Comparison of ENCODE assay signal across 8 cellular contexts in the genomic region with DNA sequence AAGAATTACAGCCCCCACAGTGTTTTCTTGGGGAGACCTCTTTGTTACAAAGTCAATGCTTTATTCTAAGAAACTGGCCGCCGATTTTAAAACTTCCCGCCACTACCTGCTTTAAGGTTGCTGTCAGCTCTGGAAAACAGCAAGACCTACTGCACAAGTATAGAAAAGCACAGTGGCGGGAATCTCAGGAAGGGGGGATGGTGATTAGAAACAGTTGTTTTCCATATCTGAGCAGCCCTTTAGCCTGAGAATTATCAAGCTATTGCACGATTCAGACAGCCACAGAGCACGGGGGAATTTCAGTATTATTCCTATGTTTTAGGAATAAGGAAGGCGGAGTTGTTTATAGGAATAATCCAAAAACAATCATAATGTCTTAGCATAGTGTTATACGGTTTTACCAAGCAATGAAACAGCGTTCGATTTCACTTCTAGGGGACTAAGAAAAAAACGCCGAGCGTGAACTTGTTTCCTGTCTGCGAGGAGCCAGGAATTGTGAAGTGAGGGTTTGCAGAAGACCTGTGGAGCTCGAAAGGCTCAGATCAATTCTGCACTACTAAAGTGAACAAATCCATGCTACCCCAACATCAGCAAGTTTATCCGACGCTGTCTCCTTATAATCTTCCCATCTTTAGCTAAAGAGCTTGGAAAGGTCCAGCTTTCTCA.
DNase-seq lines count a peak whose midpoint lies in the region; ATAC-seq and TF ChIP-seq lines count a peak whose summit lies in the region.

No MANE protein-coding gene starts in this region.

- H3K36me3 Mint-ChIP-seq in activated T-cell treated with anti-CD3 and anti-CD28 coated beads, Interleukin-2, amount 50 U/mL, for 4 hours (ENCODE audit: insufficient read depth) = no peaks in the 10 kb centered on the region
- no peaks in the 10 kb centered on the region for H3K36me3 Mint-ChIP-seq in endodermal cell (ENCODE audit: low read depth)

- no peaks in the 10 kb centered on the region for H3K4me1 Mint-ChIP-seq in activated T-cell treated with anti-CD3 and anti-CD28 coated beads, Interleukin-2, amount 50 U/mL, for 4 hours (ENCODE audit: low read depth)
- no peaks in the 10 kb centered on the region for H3K4me1 Mint-ChIP-seq in endodermal cell

- peak overlapping the region; percentile 92 for H3K4me3 Mint-ChIP-seq in activated T-cell treated with anti-CD3 and anti-CD28 coated beads, Interleukin-2, amount 50 U/mL, for 4 hours
- peak overlapping the region; percentile 74 for H3K4me3 Mint-ChIP-seq in endodermal cell

- TF ChIP-seq CTCF in endodermal cell (conservative IDR thresholded peaks at IDR 0.05) = no peak
- TF ChIP-seq CTCF in neural cell (IDR thresholded peaks at IDR 0.05; ENCODE audit: poor library complexity, severe bottlenecking) = no peak
- no peak for TF ChIP-seq CTCF in GM10248 (IDR thresholded peaks at IDR 0.05; ENCODE audit: control extremely low read depth, extremely low read depth, low read depth, missing control alignments)

- no peak overlapping the region for H2AFZ ChIP-seq in neural cell (ENCODE audit: low read depth, low read length)

- no peak overlapping the region for H3K27ac Mint-ChIP-seq in endodermal cell

- no peaks in the 10 kb centered on the region for H3F3A ChIP-seq in neural cell (ENCODE audit: insufficient read depth, low read length, poor library complexity, severe bottlenecking)

- DNase-seq in activated T-cell treated with anti-CD3 and anti-CD28 coated beads, Interleukin-2, amount 50 U/mL, for 4 hours = no peak
- no peak for DNase-seq in activated T-cell treated with anti-CD3 and anti-CD28 coated beads for 4 hours
- no peak for DNase-seq in NT2/D1 (ENCODE audit: low read depth, low spot score)
- DNase-seq in endodermal cell = no peak
- DNase-seq in GM10248 (ENCODE audit: extremely low spot score) = no peak
- no peak for DNase-seq in medulla oblongata (ENCODE audit: extremely low spot score)

- no peaks in the 10 kb centered on the region for H3K79me2 ChIP-seq in neural cell (replicated peaks; ENCODE audit: insufficient read depth, low read length)

- H3K27me3 Mint-ChIP-seq in activated T-cell treated with anti-CD3 and anti-CD28 coated beads, Interleukin-2, amount 50 U/mL, for 4 hours (ENCODE audit: low read depth) = no peaks in the 10 kb centered on the region
- peaks cover 25% of the 10 kb centered on the region for H3K27me3 Mint-ChIP-seq in endodermal cell (ENCODE audit: insufficient read depth)

- TF ChIP-seq RAD21 in neural cell (conservative IDR thresholded peaks at IDR 0.05) = no peak

- no peaks in the 10 kb centered on the region for H4K20me1 ChIP-seq in neural cell (ENCODE audit: insufficient read depth)

- H3K4me2 ChIP-seq in neural cell (ENCODE audit: low read length) = peak overlapping the region; percentile 51

- POLR2A ChIA-PET in GM10248 (lab: Yijun Ruan, JAX) = no interaction called here

- peak; percentile 7 to 13 for ATAC-seq in activated T-cell treated with anti-CD3 and anti-CD28 coated beads, Interleukin-2, amount 50 U/mL, for 4 hours
- ATAC-seq in HG02759 (IDR thresholded peaks at IDR 0.05; ENCODE audit: unreplicated experiment) = peak; percentile 38

- H3K27me3 ChIP-seq in NT2/D1 (ENCODE audit: insufficient read depth, insufficient read length) = peaks cover 4% of the 10 kb centered on the region
- peaks cover 21% of the 10 kb centered on the region for H3K27me3 ChIP-seq in endodermal cell (ENCODE audit: control insufficient read depth, insufficient read depth, low read length, poor library complexity, severe bottlenecking)
- H3K27me3 ChIP-seq in neural cell (ENCODE audit: insufficient read depth, low read depth, low read length) = no peaks in the 10 kb centered on the region

- no peak for TF ChIP-seq EP300 in neural cell (conservative IDR thresholded peaks at IDR 0.05; ENCODE audit: poor library complexity, severe bottlenecking)

- no peaks in the 10 kb centered on the region for H3K9me2 ChIP-seq in neural cell (ENCODE audit: insufficient read depth, low read length)

- CTCF ChIA-PET in GM10248 (lab: Yijun Ruan, JAX) = interaction anchor here (0.7 to 2.0 kb wide), 9 partner anchors 11 to 244 kb away, joined by 3 to 7 read pairs (median 3); a partner anchor contains a TSS

- no peaks in the 10 kb centered on the region for H3K9me3 ChIP-seq in NT2/D1 (ENCODE audit: insufficient read depth, low read length)
- H3K9me3 ChIP-seq in endodermal cell (ENCODE audit: control insufficient read depth, low read length) = no peaks in the 10 kb centered on the region
- no peaks in the 10 kb centered on the region for H3K9me3 ChIP-seq in neural cell (ENCODE audit: low read length)

- H3K27ac ChIP-seq in endodermal cell (ENCODE audit: low read depth, low read length) (peak overlapping the region; percentile 7), neural cell (ENCODE audit: low read length) (no peak overlapping the region)

- no peaks in the 10 kb centered on the region for H3K9me3 Mint-ChIP-seq in activated T-cell treated with anti-CD3 and anti-CD28 coated beads, Interleukin-2, amount 50 U/mL, for 4 hours
- H3K9me3 Mint-ChIP-seq in endodermal cell = peaks cover 16% of the 10 kb centered on the region

- 3% methylated on average over 13 of the region's 17 CpGs; no CpG with 5 or more reads in 1 of the 2 experiments for WGBS in endodermal cell (ENCODE audit: insufficient coverage in 1 of 2, insufficient read length in 1 of 2), 2 experiments

- peak overlapping the region; percentile 65 for H3K9ac ChIP-seq in NT2/D1 (ENCODE audit: insufficient read length, low read depth)
- peak overlapping the region; percentile 25 for H3K9ac ChIP-seq in endodermal cell (ENCODE audit: extremely low read depth, low read length, poor library complexity, severe bottlenecking)
- no peak overlapping the region for H3K9ac ChIP-seq in neural cell (ENCODE audit: low read length)

- H3K36me3 ChIP-seq in NT2/D1 (ENCODE audit: insufficient read depth, insufficient read length, low read length) = no peaks in the 10 kb centered on the region
- no peaks in the 10 kb centered on the region for H3K36me3 ChIP-seq in endodermal cell (ENCODE audit: control insufficient read depth, insufficient read depth, low read length)
- no peaks in the 10 kb centered on the region for H3K36me3 ChIP-seq in neural cell (ENCODE audit: insufficient read depth, low read length)

- H3K4me1 ChIP-seq in NT2/D1 (ENCODE audit: insufficient read depth, insufficient read length) (no peaks in the 10 kb centered on the region), endodermal cell (ENCODE audit: control insufficient read depth, insufficient read depth, low read length) (no peaks in the 10 kb centered on the region)

- H3K4me3 ChIP-seq in NT2/D1 (ENCODE audit: insufficient read length, low read depth) (peak overlapping the region; percentile 79), endodermal cell (ENCODE audit: low read length) (peak overlapping the region; percentile 94), neural cell (ENCODE audit: low read length) (peak overlapping the region; percentile 75)

TF ChIP-seq in neural cell, 6 proteins besides CTCF, POLR2A, EP300 and RAD21:
- no peak for TF ChIP-seq TAF1 (IDR thresholded peaks at IDR 0.05; ENCODE audit: low read depth)
- TF ChIP-seq SMC3 (conservative IDR thresholded peaks at IDR 0.05; ENCODE audit: poor library complexity) = no peak
- TF ChIP-seq EZH2 (IDR thresholded peaks at IDR 0.05; ENCODE audit: borderline replicate concordance, insufficient read depth, low read length, poor library complexity, severe bottlenecking) = no peak
- TF ChIP-seq POLR2AphosphoS5 (IDR thresholded peaks at IDR 0.05) = no peak
- TF ChIP-seq, protein P1, sequence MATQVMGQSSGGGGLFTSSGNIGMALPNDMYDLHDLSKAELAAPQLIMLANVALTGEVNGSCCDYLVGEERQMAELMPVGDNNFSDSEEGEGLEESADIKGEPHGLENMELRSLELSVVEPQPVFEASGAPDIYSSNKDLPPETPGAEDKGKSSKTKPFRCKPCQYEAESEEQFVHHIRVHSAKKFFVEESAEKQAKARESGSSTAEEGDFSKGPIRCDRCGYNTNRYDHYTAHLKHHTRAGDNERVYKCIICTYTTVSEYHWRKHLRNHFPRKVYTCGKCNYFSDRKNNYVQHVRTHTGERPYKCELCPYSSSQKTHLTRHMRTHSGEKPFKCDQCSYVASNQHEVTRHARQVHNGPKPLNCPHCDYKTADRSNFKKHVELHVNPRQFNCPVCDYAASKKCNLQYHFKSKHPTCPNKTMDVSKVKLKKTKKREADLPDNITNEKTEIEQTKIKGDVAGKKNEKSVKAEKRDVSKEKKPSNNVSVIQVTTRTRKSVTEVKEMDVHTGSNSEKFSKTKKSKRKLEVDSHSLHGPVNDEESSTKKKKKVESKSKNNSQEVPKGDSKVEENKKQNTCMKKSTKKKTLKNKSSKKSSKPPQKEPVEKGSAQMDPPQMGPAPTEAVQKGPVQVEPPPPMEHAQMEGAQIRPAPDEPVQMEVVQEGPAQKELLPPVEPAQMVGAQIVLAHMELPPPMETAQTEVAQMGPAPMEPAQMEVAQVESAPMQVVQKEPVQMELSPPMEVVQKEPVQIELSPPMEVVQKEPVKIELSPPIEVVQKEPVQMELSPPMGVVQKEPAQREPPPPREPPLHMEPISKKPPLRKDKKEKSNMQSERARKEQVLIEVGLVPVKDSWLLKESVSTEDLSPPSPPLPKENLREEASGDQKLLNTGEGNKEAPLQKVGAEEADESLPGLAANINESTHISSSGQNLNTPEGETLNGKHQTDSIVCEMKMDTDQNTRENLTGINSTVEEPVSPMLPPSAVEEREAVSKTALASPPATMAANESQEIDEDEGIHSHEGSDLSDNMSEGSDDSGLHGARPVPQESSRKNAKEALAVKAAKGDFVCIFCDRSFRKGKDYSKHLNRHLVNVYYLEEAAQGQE (IDR thresholded peaks at IDR 0.05; ENCODE audit: borderline replicate concordance) = no peak
- no peak for TF ChIP-seq MXI1 (conservative IDR thresholded peaks at IDR 0.05; ENCODE audit: poor library complexity, severe bottlenecking)
